In genomic region chr3:27253831-27254230, GRCh38 we compare ENCODE assay signal across 8 cellular contexts.
DNase-seq lines count a peak whose midpoint lies in the region; ATAC-seq and TF ChIP-seq lines count a peak whose summit lies in the region.

No MANE protein-coding gene starts in this region.

- H3K9ac ChIP-seq in DND-41 (ENCODE audit: low read depth, low read length) (no peak overlapping the region), OCI-LY3 (ENCODE audit: low read length) (no peak overlapping the region)

- H3K36me3 Mint-ChIP-seq in endothelial cell (ENCODE audit: low read depth, unreplicated experiment): no peaks in the 10 kb centered on the region

- H4K20me1 ChIP-seq in DND-41 (ENCODE audit: insufficient read depth, low read length) (no peaks in the 10 kb centered on the region), OCI-LY3 (ENCODE audit: insufficient read depth, low read length) (no peaks in the 10 kb centered on the region)

- H3K27ac ChIP-seq in DND-41 (ENCODE audit: low read length): no peak overlapping the region
- no peak overlapping the region for H3K27ac ChIP-seq in OCI-LY3 (ENCODE audit: low read length)

- H3K4me3 ChIP-seq in DND-41 (ENCODE audit: low read depth in 1 of 2, low read length in 2 of 2) (no peak overlapping the region), OCI-LY3 (ENCODE audit: low read length) (peak overlapping the region; percentile 14; the same call in 1 of the 2 replicates)

- H3K4me1 Mint-ChIP-seq in endothelial cell (ENCODE audit: unreplicated experiment): no peaks in the 10 kb centered on the region

- H3K27ac Mint-ChIP-seq in endothelial cell (ENCODE audit: unreplicated experiment): no peak overlapping the region

- H3K4me3 Mint-ChIP-seq in endothelial cell (ENCODE audit: unreplicated experiment): no peak overlapping the region

- DNase-seq in DND-41: peak; percentile 26
- peak; percentile 51 for DNase-seq in endothelial cell (ENCODE audit: low spot score)
- peak; percentile 10 for DNase-seq in non-pigmented ciliary epithelial cell (ENCODE audit: low read depth)
- no peak for DNase-seq in NCI-H1694 (lab: John Stamatoyannopoulos, UW)
- DNase-seq in DMS79 (lab: John Stamatoyannopoulos, UW): no peak

- H3K36me3 ChIP-seq in DND-41 (ENCODE audit: insufficient read depth, low read length) (no peaks in the 10 kb centered on the region), OCI-LY3 (replicated peaks; ENCODE audit: low read depth, low read length) (no peaks in the 10 kb centered on the region)

- peak; percentile 51 for TF ChIP-seq CTCF in DND-41 (IDR thresholded peaks at IDR 0.05; ENCODE audit: borderline replicate concordance, extremely low read depth, low read length, poor library complexity, severe bottlenecking)
- peak; percentile 87 for TF ChIP-seq CTCF in OCI-LY3 (IDR thresholded peaks at IDR 0.05; ENCODE audit: low read depth, low read length)
- peak; percentile 29 for TF ChIP-seq CTCF in endothelial cell (IDR thresholded peaks at IDR 0.05; ENCODE audit: unreplicated experiment)

- no peaks in the 10 kb centered on the region for H3K9me3 Mint-ChIP-seq in endothelial cell (ENCODE audit: unreplicated experiment)

- ATAC-seq in DND-41 (ENCODE audit: insufficient read depth, low read depth) (peak; percentile 87), GM18870 (IDR thresholded peaks at IDR 0.05; ENCODE audit: unreplicated experiment) (peak; percentile 81), HG03097 (IDR thresholded peaks at IDR 0.05; ENCODE audit: low FRiP score, unreplicated experiment) (peak; percentile 80)

- no peaks in the 10 kb centered on the region for H3K9me3 ChIP-seq in DND-41 (ENCODE audit: insufficient read depth, low read length, severe bottlenecking)
- H3K9me3 ChIP-seq in OCI-LY3 (ENCODE audit: insufficient read depth, low read length): no peaks in the 10 kb centered on the region

- H3K27me3 ChIP-seq in DND-41 (ENCODE audit: insufficient read depth, low read length, poor library complexity) (no peaks in the 10 kb centered on the region), OCI-LY3 (ENCODE audit: low read depth, low read length) (no peaks in the 10 kb centered on the region)

- H3K4me2 ChIP-seq in DND-41 (ENCODE audit: insufficient read depth, low read length) (no peak overlapping the region), OCI-LY3 (ENCODE audit: low read length) (peak overlapping the region; percentile 44)

- H2AFZ ChIP-seq in DND-41 (ENCODE audit: low read depth, low read length) (no peak overlapping the region), OCI-LY3 (ENCODE audit: low read depth, low read length) (peak overlapping the region; percentile 60; the same call in 1 of the 2 replicates)

- H3K79me2 ChIP-seq in DND-41 (ENCODE audit: insufficient read depth, low read length) (no peaks in the 10 kb centered on the region), OCI-LY3 (ENCODE audit: low read length) (no peaks in the 10 kb centered on the region)

- H3K4me1 ChIP-seq in DND-41 (ENCODE audit: insufficient read depth, low read length): no peaks in the 10 kb centered on the region
- no peaks in the 10 kb centered on the region for H3K4me1 ChIP-seq in OCI-LY3 (ENCODE audit: low read length)

- peaks cover 1% of the 10 kb centered on the region for H3K27me3 Mint-ChIP-seq in endothelial cell (ENCODE audit: unreplicated experiment)

Comparison
In these comparisons a context has a peak if more than half of its experiments do, and no peak if none do; other contexts are left out.
1. DNase-seq: peak in DND-41 (single experiment), endothelial cell (single experiment) and non-pigmented ciliary epithelial cell (single experiment); none in NCI-H1694 (single experiment) and DMS79 (single experiment).
2. CTCF ChIP-seq: peak in every context shown above with its lines; median percentile 87 in OCI-LY3; 51 in DND-41; 29 in endothelial cell.
3. Peak in every context shown above with its lines, with median percentiles within 50 percentile points of each other: ATAC-seq.